18 cellular contexts compared by ENCODE assay signal in the genomic region with DNA sequence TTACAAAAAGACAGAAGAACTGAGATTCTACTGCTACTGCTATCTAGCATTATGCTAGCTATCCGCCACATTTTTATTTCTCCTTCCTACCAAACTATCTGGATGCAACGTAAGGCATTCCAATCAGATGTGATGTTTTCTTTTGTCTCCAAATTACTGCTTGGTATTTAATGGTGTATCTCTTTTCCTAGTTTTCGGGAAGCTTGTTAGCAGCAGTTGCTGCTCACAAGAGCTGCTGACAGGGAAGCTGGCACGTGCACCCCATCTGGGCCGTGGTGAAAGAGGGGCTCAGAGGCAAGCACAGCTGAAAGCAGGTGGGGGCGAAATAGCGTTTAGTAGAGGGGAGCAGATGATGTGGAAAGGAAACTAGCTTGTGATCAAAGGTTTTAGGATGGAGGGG. TPM values are rescaled to one million over a fixed set of nuclear protein-coding genes. Genes with fewer than 3 reads are reported as not detected.
DNase-seq lines count a peak whose midpoint lies in the region; ATAC-seq and TF ChIP-seq lines count a peak whose summit lies in the region.
"Had no signal": no experiment of that assay in that cellular context is flagged by ENCODE, and none has a peak within 500 bp of the region (broad histone marks: within the 10 kb centered on the region; RNA-seq: fewer than 3 reads in every experiment).

No MANE protein-coding gene starts in this region.

- TF ChIP-seq EP300 in transverse colon (IDR thresholded peaks at IDR 0.05; ENCODE audit: low read depth), result no peak

- no peak overlapping the region for H3K4me2 ChIP-seq in PC-3 (ENCODE audit: low read length)
- H3K4me2 ChIP-seq: PC-9 had no signal

- no TSS peak for BruUV-seq in PC-3 (replicated peaks; lab: Mats Ljungman, UMichigan)

- no peak for ATAC-seq in activated T-cell treated with anti-CD3 and anti-CD28 coated beads, Interleukin-2, amount 50 U/mL, for 72 hours (replicated peaks in 1 of 2)
- ATAC-seq in CD8-positive, alpha-beta T cell, result no peak
- ATAC-seq in PC-3, result no peak
- ATAC-seq: GM12878 had no signal

- no peak overlapping the region for H3K9ac ChIP-seq in PC-3 (ENCODE audit: low read length)

- no peak for DNase-seq in activated T-cell treated with anti-CD3 and anti-CD28 coated beads, Interleukin-2, amount 50 U/mL, for 72 hours
- DNase-seq in activated T-cell treated with anti-CD3 and anti-CD28 coated beads for 4 hours (no peak), nephron progenitor cell (no peak), HuH-7 (ENCODE audit: low spot score) (no peak), PC-3 (no peak), transverse colon (no peak)
- DNase-seq in CD8-positive, alpha-beta T cell, result no peak
- DNase-seq: activated CD4-positive, CD25-positive, alpha-beta regulatory T cell; adrenal gland; GF-D8; GOT3; NCI-H1436 treated with DMSO at 0.1 percent for 48 hours; NCI-H2227 treated with DMSO at 0.1 percent for 48 hours; NCI-H82; PC-9 had no signal

- H3K9me3 Mint-ChIP-seq in activated T-cell treated with anti-CD3 and anti-CD28 coated beads, Interleukin-2, amount 50 U/mL, for 72 hours, result no peaks in the 10 kb centered on the region
- H3K9me3 Mint-ChIP-seq in CD8-positive, alpha-beta T cell, result no peaks in the 10 kb centered on the region
- no peaks in the 10 kb centered on the region for H3K9me3 Mint-ChIP-seq in brain
- no peaks in the 10 kb centered on the region for H3K9me3 Mint-ChIP-seq in nephron progenitor cell
- H3K9me3 Mint-ChIP-seq: activated T-helper 2 cell treated with anti-CD3 and anti-CD28 coated beads, Interferon-gamma antibody, Interleukin-2, Interleukin-4, amounts not matched to agents 10 μg/mL and 5 μg/mL and 100 μg/mL, durations not matched to agents 14 hours and 24 hours and 36 hours had no signal

- H3K27ac Mint-ChIP-seq in activated T-cell treated with anti-CD3 and anti-CD28 coated beads, Interleukin-2, amount 50 U/mL, for 72 hours, result peak overlapping the region; percentile 16
- H3K27ac Mint-ChIP-seq in CD8-positive, alpha-beta T cell, result peak overlapping the region; percentile 14
- H3K27ac Mint-ChIP-seq in brain (peak overlapping the region in 4 of 5 experiments; percentile 19 to 89 (median 84)), nephron progenitor cell (peak overlapping the region; percentile 42)
- H3K27ac Mint-ChIP-seq: activated T-helper 2 cell treated with anti-CD3 and anti-CD28 coated beads, Interferon-gamma antibody, Interleukin-2, Interleukin-4, amounts not matched to agents 10 μg/mL and 5 μg/mL and 100 μg/mL, durations not matched to agents 14 hours and 24 hours and 36 hours had no signal

- in situ Hi-C loops in transverse colon (cut with MboI; ENCODE audit: low pct_ligation_motif_present in 1 of 4, low pct_unique_long_range_greater_than_20kb in 1 of 4, low sequenced_read_pairs in 3 of 4), result no loop called here

- H3K9me2 ChIP-seq in PC-3 (replicated peaks; ENCODE audit: low read length), result no peaks in the 10 kb centered on the region

- CTCF ChIA-PET in CD8-positive, alpha-beta T cell (lab: Charles Lee), result interaction anchor here (0.9 to 1.8 kb wide), 3 partner anchors 105 to 166 kb away, joined by 3 to 7 read pairs (median 3); no protein-coding TSS in a partner anchor
- CTCF ChIA-PET in PC-3 (lab: Charles Lee), result interaction anchor here (0.6 kb wide), 1 partner anchor 39 kb away, joined by 4 read pairs; no protein-coding TSS in a partner anchor

- no peak overlapping the region for H2AFZ ChIP-seq in PC-3 (ENCODE audit: low read length)
- H2AFZ ChIP-seq: PC-9 had no signal

- H3K36me3 Mint-ChIP-seq in activated T-cell treated with anti-CD3 and anti-CD28 coated beads, Interleukin-2, amount 50 U/mL, for 72 hours (ENCODE audit: insufficient read depth in 2 of 2), result peaks cover 0 to 2% of the 10 kb centered on the region in 2 donors
- H3K36me3 Mint-ChIP-seq in CD8-positive, alpha-beta T cell, result peaks cover 3% of the 10 kb centered on the region
- H3K36me3 Mint-ChIP-seq in brain (no peaks in the 10 kb centered on the region), nephron progenitor cell (ENCODE audit: low read depth) (no peaks in the 10 kb centered on the region)

- H4K20me1 ChIP-seq in PC-3 (ENCODE audit: low read length), result no peaks in the 10 kb centered on the region

- no peaks in the 10 kb centered on the region for H3F3A ChIP-seq in PC-3 (ENCODE audit: low read length, unreplicated experiment)

- WGBS in transverse colon (ENCODE audit: low coverage in 1 of 2), 2 donors, result 76 to 88% methylated on average over 5 to 7 of the region's 7 CpGs

- H3K4me3 Mint-ChIP-seq in activated T-cell treated with anti-CD3 and anti-CD28 coated beads, Interleukin-2, amount 50 U/mL, for 72 hours, result peak overlapping the region in 1 of 2 donors; percentile 21
- H3K4me3 Mint-ChIP-seq in CD8-positive, alpha-beta T cell, result peak overlapping the region; percentile 23
- H3K4me3 Mint-ChIP-seq in brain, result peak overlapping the region in 4 of 5 experiments; percentile 2 to 61 (median 26)
- H3K4me3 Mint-ChIP-seq in nephron progenitor cell, result no peak overlapping the region

- H3K27ac ChIP-seq in CD8-positive, alpha-beta T cell (ENCODE audit: low read depth, low read length), result no peak overlapping the region
- H3K27ac ChIP-seq in PC-3 (ENCODE audit: low read length) (no peak overlapping the region), transverse colon (no peak overlapping the region)
- H3K27ac ChIP-seq: adrenal gland, PC-9 had no signal

- H3K27me3 ChIP-seq in CD8-positive, alpha-beta T cell (ENCODE audit: insufficient read depth, low read length), result no peaks in the 10 kb centered on the region
- H3K27me3 ChIP-seq in PC-3 (ENCODE audit: low read length) (no peaks in the 10 kb centered on the region), transverse colon (no peaks in the 10 kb centered on the region)
- H3K27me3 ChIP-seq: adrenal gland had no signal

- H3K4me1 ChIP-seq in CD8-positive, alpha-beta T cell (ENCODE audit: insufficient read depth, low read length), result peaks cover 79% of the 10 kb centered on the region
- H3K4me1 ChIP-seq in PC-3 (ENCODE audit: insufficient read depth, low read length) (peaks cover 30% of the 10 kb centered on the region), transverse colon (peaks cover 14 to 65% (median 26%) of the 10 kb centered on the region in 4 donors)

- POLR2A ChIA-PET in CD8-positive, alpha-beta T cell (lab: Charles Lee), result interaction anchor here (0.5 to 1.4 kb wide), 6 partner anchors 14 to 369 kb away, joined by 3 to 8 read pairs (median 3); no protein-coding TSS in a partner anchor
- POLR2A ChIA-PET in PC-3 (lab: Charles Lee; ENCODE audit: unreplicated experiment), result no interaction called here

- no peaks in the 10 kb centered on the region for H3K36me3 ChIP-seq in CD8-positive, alpha-beta T cell (ENCODE audit: insufficient read depth, low read length)
- H3K36me3 ChIP-seq in PC-3 (ENCODE audit: low read depth, low read length), result no peaks in the 10 kb centered on the region
- H3K36me3 ChIP-seq in transverse colon, result no peaks in the 10 kb centered on the region
- H3K36me3 ChIP-seq: adrenal gland had no signal

- H3K27me3 Mint-ChIP-seq in activated T-cell treated with anti-CD3 and anti-CD28 coated beads, Interleukin-2, amount 50 U/mL, for 72 hours (ENCODE audit: low read depth), result no peaks in the 10 kb centered on the region
- H3K27me3 Mint-ChIP-seq in CD8-positive, alpha-beta T cell (ENCODE audit: low read depth), result no peaks in the 10 kb centered on the region
- H3K27me3 Mint-ChIP-seq in brain (peaks cover 2% of the 10 kb centered on the region), nephron progenitor cell (ENCODE audit: low read depth, poor library complexity) (peaks cover 11% of the 10 kb centered on the region)

- no peak for TF ChIP-seq POLR2A in transverse colon (IDR thresholded peaks at IDR 0.05)

- H3K4me1 Mint-ChIP-seq in activated T-cell treated with anti-CD3 and anti-CD28 coated beads, Interleukin-2, amount 50 U/mL, for 72 hours (ENCODE audit: low read depth), result peaks cover 95% of the 10 kb centered on the region
- peaks cover 94% of the 10 kb centered on the region for H3K4me1 Mint-ChIP-seq in CD8-positive, alpha-beta T cell (ENCODE audit: low read depth)
- H3K4me1 Mint-ChIP-seq in brain (peaks cover 34% of the 10 kb centered on the region), nephron progenitor cell (no peaks in the 10 kb centered on the region)

- no peak for TF ChIP-seq CTCF in CD8-positive, alpha-beta T cell (IDR thresholded peaks at IDR 0.05)
- TF ChIP-seq CTCF in brain (conservative IDR thresholded peaks at IDR 0.05) (no peak), nephron progenitor cell (IDR thresholded peaks at IDR 0.05) (no peak), PC-3 (conservative IDR thresholded peaks at IDR 0.05; ENCODE audit: low read depth, low read length) (no peak), transverse colon (IDR thresholded peaks at IDR 0.05) (no peak)

- peaks cover 84% of the 10 kb centered on the region for H3K79me2 ChIP-seq in PC-3 (ENCODE audit: low read length)

- no peaks in the 10 kb centered on the region for H3K9me3 ChIP-seq in CD8-positive, alpha-beta T cell (ENCODE audit: low read length)
- H3K9me3 ChIP-seq in PC-3 (ENCODE audit: low read length) (no peaks in the 10 kb centered on the region), transverse colon (no peaks in the 10 kb centered on the region)
- H3K9me3 ChIP-seq: adrenal gland had no signal

- no peak overlapping the region for H3K4me3 ChIP-seq in CD8-positive, alpha-beta T cell (ENCODE audit: low read depth, low read length)
- H3K4me3 ChIP-seq in PC-3 (ENCODE audit: low read length) (no peak overlapping the region), transverse colon (no peak overlapping the region)
- H3K4me3 ChIP-seq: adrenal gland, GM12878, PC-9 had no signal

- intact Hi-C loops in CD8-positive, alpha-beta T cell (cut with DNase I, micrococcal nuclease), result no loop called here
- intact Hi-C loops in PC-3 (cut with micrococcal nuclease), result no loop called here
- intact Hi-C loops in transverse colon (cut with DNase I; ENCODE audit: low total_unique reads), result no loop called here

RNA-seq across cellular contexts. Expression of a gene that starts 57.3 kb away (rescaled TPM):
- total RNA-seq in activated T-cell treated with anti-CD3 and anti-CD28 coated beads, Interleukin-2, amount 50 U/mL, for 72 hours, result 100 to 1,000 TPM; 169 to 185 TPM
- 100 to 1,000 TPM; 280 to 298 TPM for total RNA-seq in CD8-positive, alpha-beta T cell
- polyA plus RNA-seq in brain (ENCODE audit: insufficient read depth, low read depth, low replicate concordance), result 85.0 TPM
- total RNA-seq in PC-3 (2014; rRNA removed), result 44.1 and 52.2 TPM in 2 replicates
- 100 to 1,000 TPM in 3 of 4 donors, 10 to 100 TPM in 1; 52.9 to 169 (median 126) TPM for total RNA-seq in transverse colon

Comparison
In these comparisons a context has a peak if more than half of its experiments do, and no peak if none do; other contexts are left out.
1. H3K27ac Mint-ChIP-seq: peak in every context shown above with its lines; median percentile 84 in brain; 42 in nephron progenitor cell; 16 in activated T-cell treated with anti-CD3 and anti-CD28 coated beads, Interleukin-2, amount 50 U/mL, for 72 hours; 14 in CD8-positive, alpha-beta T cell.